In genomic region chr19:9539201-9539600, GRCh38 we compare ENCODE assay signal across 9 cellular contexts. TPM values are rescaled to one million over a fixed set of nuclear protein-coding genes. Genes with fewer than 3 reads are reported as not detected.
DNase-seq lines count a peak whose midpoint lies in the region; ATAC-seq, FAIRE-seq and TF ChIP-seq lines count a peak whose summit lies in the region.
"Not testable (repeated sequence)": the region's sequence is repeated elsewhere in the genome, so short reads cannot be mapped to it uniquely, and the experiment has no call there.
"Had no signal": no experiment of that assay in that cellular context is flagged by ENCODE, and none has a peak within 500 bp of the region (broad histone marks: within the 10 kb centered on the region; RNA-seq: fewer than 3 reads in every experiment).

No MANE protein-coding gene starts in this region.

- not testable (repeated sequence) for H3K23ac ChIP-seq in H1 (ENCODE audit: insufficient read length)

- H3K36me3 ChIP-seq in ACC112 (ENCODE audit: insufficient read depth, low read length) = peaks cover 21% of the 10 kb centered on the region
- peaks cover 13 to 27% (median 18%) of the 10 kb centered on the region in 4 experiments; a peak in 7 of 8 replicates for H3K36me3 ChIP-seq in H1 (ENCODE audit: control insufficient read depth in 2 of 4, insufficient read depth in 4 of 4, low read length in 3 of 4)
- peaks cover 20% of the 10 kb centered on the region for H3K36me3 ChIP-seq in iPS-18a (ENCODE audit: control insufficient read depth, low read depth, low read length)

- H4K20me1 ChIP-seq in H1 (replicated peaks in 1 of 2; ENCODE audit: control insufficient read depth in 1 of 2, insufficient read depth in 2 of 2, low read length in 2 of 2) = not testable (repeated sequence)

- H2BK15ac ChIP-seq in H1 (ENCODE audit: low read length) = not testable (repeated sequence)

- peak overlapping the region; percentile 92 for H3K27ac ChIP-seq in ACC112 (ENCODE audit: low read depth, low read length)
- not testable (repeated sequence) for H3K27ac ChIP-seq in H1 (ENCODE audit: low read depth, low read length); iPS-18a (ENCODE audit: low read length)

- not testable (repeated sequence) for H3K9me3 ChIP-seq in T-helper 17 cell (ENCODE audit: control insufficient read depth, low read length, poor library complexity, severe bottlenecking); iPS-18a (ENCODE audit: control insufficient read depth, low read depth, low read length)
- peaks cover 18 to 22% of the 10 kb centered on the region in 2 experiments; a peak in 3 of 4 replicates for H3K9me3 ChIP-seq in H1 (ENCODE audit: insufficient read depth in 2 of 2, low read depth in 1 of 2, low read length in 1 of 2)

- POLR2A ChIA-PET in H1 (lab: Charles Lee; ENCODE audit: partially characterized antibody) = interaction anchor here (0.8 to 1.7 kb wide), 3 partner anchors 14 to 44 kb away, joined by 3 to 5 read pairs (median 4); no protein-coding TSS in a partner anchor

- H3K4me3 Mint-ChIP-seq in HFFc6 (peak overlapping the region; percentile 98), nephron progenitor cell (peak overlapping the region; percentile 94)
- H3K4me3 Mint-ChIP-seq in T-helper 17 cell = not testable (repeated sequence)
- H3K4me3 Mint-ChIP-seq in activated naive CD8-positive, alpha-beta T cell = peak overlapping the region; percentile 100
- peak overlapping the region; percentile 54 for H3K4me3 Mint-ChIP-seq in stimulated activated memory B cell treated with anti-CD40 and anti-IgM and Interleukin-4, amounts not matched to agents 10 μg/mL and 1 μg/mL and 100 μg/mL, for 72 hours

- not testable (repeated sequence) for H2BK5ac ChIP-seq in H1 (ENCODE audit: low read depth, low read length)

- H2AFZ ChIP-seq in ACC112 (ENCODE audit: low read length, unreplicated experiment) = peak overlapping the region; percentile 92
- H2AFZ ChIP-seq in H1 (ENCODE audit: low read length) = not testable (repeated sequence)

- H3K27ac Mint-ChIP-seq in HFFc6 (peak overlapping the region; percentile 100), T-helper 17 cell (peak overlapping the region; percentile 93)
- peak overlapping the region; percentile 99 for H3K27ac Mint-ChIP-seq in activated naive CD8-positive, alpha-beta T cell
- H3K27ac Mint-ChIP-seq in nephron progenitor cell = not testable (repeated sequence)
- H3K27ac Mint-ChIP-seq in stimulated activated memory B cell treated with anti-CD40 and anti-IgM and Interleukin-4, amounts not matched to agents 10 μg/mL and 1 μg/mL and 100 μg/mL, for 72 hours = peak overlapping the region; percentile 98

- peaks cover 17% of the 10 kb centered on the region for H3K4me1 Mint-ChIP-seq in HFFc6 (ENCODE audit: low read depth)
- H3K4me1 Mint-ChIP-seq in T-helper 17 cell, nephron progenitor cell: not testable (repeated sequence)
- H3K4me1 Mint-ChIP-seq in activated naive CD8-positive, alpha-beta T cell (ENCODE audit: low read depth) = peaks cover 22% of the 10 kb centered on the region
- peaks cover 19% of the 10 kb centered on the region for H3K4me1 Mint-ChIP-seq in stimulated activated memory B cell treated with anti-CD40 and anti-IgM and Interleukin-4, amounts not matched to agents 10 μg/mL and 1 μg/mL and 100 μg/mL, for 72 hours

- not testable (repeated sequence) for H3K27me3 ChIP-seq in ACC112 (ENCODE audit: insufficient read depth, low read length); H1 (replicated peaks in 1 of 4; ENCODE audit: control insufficient read depth in 3 of 4, extremely low read depth in 1 of 4, insufficient read depth in 3 of 4, low read length in 3 of 4); iPS-18a (ENCODE audit: control insufficient read depth, insufficient read depth, low read length)

- H2AK5ac ChIP-seq in H1 (ENCODE audit: low read depth, low read length) = not testable (repeated sequence)

- H3K4ac ChIP-seq in H1 (replicated peaks; ENCODE audit: insufficient read length, low read depth, low read length) = not testable (repeated sequence)

- TF ChIP-seq CTCF in HFFc6 (IDR thresholded peaks at IDR 0.05); H1 (IDR thresholded peaks at IDR 0.05; ENCODE audit: control extremely low read depth in 1 of 3, insufficient read depth in 1 of 3, low read depth in 1 of 3, low read length in 3 of 3); nephron progenitor cell (IDR thresholded peaks at IDR 0.05): not testable (repeated sequence)

- not testable (repeated sequence) for H2BK12ac ChIP-seq in H1 (ENCODE audit: low read depth, low read length)

- H3K36me3 Mint-ChIP-seq in HFFc6 (ENCODE audit: low read depth) (peaks cover 56% of the 10 kb centered on the region), nephron progenitor cell (ENCODE audit: low read depth) (peaks cover 61% of the 10 kb centered on the region)
- H3K36me3 Mint-ChIP-seq in T-helper 17 cell (ENCODE audit: low read depth) = not testable (repeated sequence)
- H3K36me3 Mint-ChIP-seq in activated naive CD8-positive, alpha-beta T cell = peaks cover 27% of the 10 kb centered on the region
- peaks cover 42% of the 10 kb centered on the region for H3K36me3 Mint-ChIP-seq in stimulated activated memory B cell treated with anti-CD40 and anti-IgM and Interleukin-4, amounts not matched to agents 10 μg/mL and 1 μg/mL and 100 μg/mL, for 72 hours

- H4K8ac ChIP-seq in H1 (ENCODE audit: extremely low read depth, insufficient read depth, low read length) = not testable (repeated sequence)

- H3K79me2 ChIP-seq in ACC112 (ENCODE audit: control insufficient read depth, insufficient read depth, low read length, unreplicated experiment) (peaks cover 25% of the 10 kb centered on the region), H1 (ENCODE audit: control insufficient read depth in 1 of 2, insufficient read depth in 2 of 2, low read length in 2 of 2) (peaks cover 4 to 27% of the 10 kb centered on the region in 2 experiments; a peak in 3 of 4 replicates)

- H3K27me3 Mint-ChIP-seq in HFFc6 (ENCODE audit: insufficient read depth); T-helper 17 cell; activated naive CD8-positive, alpha-beta T cell; nephron progenitor cell (ENCODE audit: low read depth, poor library complexity); stimulated activated memory B cell treated with anti-CD40 and anti-IgM and Interleukin-4, amounts not matched to agents 10 μg/mL and 1 μg/mL and 100 μg/mL, for 72 hours: not testable (repeated sequence)

- not testable (repeated sequence) for H3K18ac ChIP-seq in H1 (ENCODE audit: extremely low read depth, low read length)

- H3K9ac ChIP-seq in H1 (replicated peaks in 1 of 4; ENCODE audit: extremely low read depth in 1 of 4, low read depth in 3 of 4, low read length in 3 of 4) = not testable (repeated sequence)
- H3K9ac ChIP-seq in iPS-18a (ENCODE audit: low read length) = peak overlapping the region; percentile 97

- ATAC-seq in T-helper 17 cell; stimulated activated memory B cell treated with anti-CD40 and anti-IgM and Interleukin-4, amounts not matched to agents 10 μg/mL and 1 μg/mL and 100 μg/mL, for 72 hours: not testable (repeated sequence)

- H3K4me3 ChIP-seq in ACC112 (ENCODE audit: low read depth, low read length) = peak overlapping the region; percentile 83
- H3K4me3 ChIP-seq in H1 (ENCODE audit: extremely low read depth in 1 of 4, insufficient read depth in 2 of 4, low read depth in 3 of 4, low read length in 4 of 4) = peak overlapping the region; percentile 83 to 98 (median 96); a peak in 7 of 8 replicates
- peak overlapping the region; percentile 99 for H3K4me3 ChIP-seq in iPS-18a (ENCODE audit: low read length)

- TF ChIP-seq RAD21 in H1 (IDR thresholded peaks at IDR 0.05 in 1 of 2, conservative IDR thresholded peaks at IDR 0.05 in 1 of 2; ENCODE audit: low read depth in 2 of 2, low read length in 2 of 2) = not testable (repeated sequence)

- H3K9me3 Mint-ChIP-seq in HFFc6 (peaks cover 66% of the 10 kb centered on the region), nephron progenitor cell (peaks cover 78% of the 10 kb centered on the region)
- not testable (repeated sequence) for H3K9me3 Mint-ChIP-seq in activated naive CD8-positive, alpha-beta T cell (ENCODE audit: low read depth)
- H3K9me3 Mint-ChIP-seq in stimulated activated memory B cell treated with anti-CD40 and anti-IgM and Interleukin-4, amounts not matched to agents 10 μg/mL and 1 μg/mL and 100 μg/mL, for 72 hours = peaks cover 17% of the 10 kb centered on the region

- H3K14ac ChIP-seq in H1 (ENCODE audit: insufficient read length) = not testable (repeated sequence)

- WGBS in H1 (ENCODE audit: extremely low coverage in 1 of 2, insufficient coverage in 1 of 2, insufficient read length in 1 of 2, insufficient replicate concordance in 2 of 2, low coverage in 1 of 2, low lambda C conversion rate in 2 of 2, missing lambda C conversion rate in 1 of 2), 2 experiments = 88% methylated on average over 6 of the region's 6 CpGs; no CpG with 5 or more reads in 1 of the 2 experiments

- H3K56ac ChIP-seq in H1 (replicated peaks; ENCODE audit: insufficient read length, low read depth, low read length) = not testable (repeated sequence)

- FAIRE-seq in H1 (lab: Jason Lieb, UNC) = not testable (repeated sequence)

- TF ChIP-seq EP300 in H1 (IDR thresholded peaks at IDR 0.05; ENCODE audit: borderline replicate concordance in 1 of 2, low read depth in 2 of 2, low read length in 2 of 2) = not testable (repeated sequence)

- H3K79me1 ChIP-seq in H1 (ENCODE audit: low read depth, low read length) = not testable (repeated sequence)

- not testable (repeated sequence) for H2BK20ac ChIP-seq in H1 (ENCODE audit: low read length)

- H3K4me2 ChIP-seq in H1 (ENCODE audit: insufficient read depth in 1 of 2, low read depth in 2 of 2, low read length in 2 of 2) = peak overlapping the region; percentile 56 to 74

- CTCF ChIA-PET in H1 (lab: Charles Lee; ENCODE audit: partially characterized antibody) = interaction anchor here (1.0 kb wide), 1 partner anchor 20 kb away, joined by 3 read pairs; no protein-coding TSS in a partner anchor

- not testable (repeated sequence) for DNase-seq in HFFc6; T-helper 17 cell; H1 (ENCODE audit: low read depth in 1 of 2, low spot score in 2 of 2); nephron progenitor cell

- not testable (repeated sequence) for H3K23me2 ChIP-seq in H1 (ENCODE audit: low read depth, low read length)

- not testable (repeated sequence) for H3K4me1 ChIP-seq in ACC112 (ENCODE audit: control insufficient read depth, insufficient read depth, low read length, unreplicated experiment); H1 (replicated peaks in 1 of 4; ENCODE audit: control insufficient read depth in 3 of 4, insufficient read depth in 4 of 4, low read length in 3 of 4); iPS-18a (ENCODE audit: control insufficient read depth, low read depth, low read length)

- H2BK120ac ChIP-seq in H1 (replicated peaks; ENCODE audit: low read depth, low read length) = not testable (repeated sequence)

- H4K91ac ChIP-seq in H1 (replicated peaks; ENCODE audit: insufficient read length, low read length) = not testable (repeated sequence)

- H4K5ac ChIP-seq in H1 (ENCODE audit: insufficient read length, low read depth, low read length) = not testable (repeated sequence)

- not testable (repeated sequence) for TF ChIP-seq POLR2A in H1 (IDR thresholded peaks at IDR 0.05; ENCODE audit: control extremely low read depth in 1 of 2, low read depth in 2 of 2, low read length in 2 of 2)

RNA-seq across cellular contexts. Expression of gene ZNF426, which starts 0.8 kb away (rescaled TPM):
- 10 to 100 TPM; 12.7 to 15.7 (median 15.0) TPM for total RNA-seq in HFFc6 (2021; fragmentation: NEBNext Ultra II Directional; extraction: Animal tissue kit (Norgen Biotek cat#: 25700))
- total RNA-seq in T-helper 17 cell = 10 to 100 TPM in 1 of 2 donors, 1 to 10 TPM in 1; 9.6 to 10.2 TPM
- total RNA-seq in H1 (2021; fragmentation: NEBNext Ultra II Directional; extraction: Animal tissue kit (Norgen Biotek cat#: 25700)) = 27.9 and 30.9 TPM in 2 replicates
- 2.9 and 3.6 TPM in 2 replicates for polyA plus RNA-seq in H1 (2011; rRNA removed)
- polyA plus RNA-seq in H1 (2011; cell fraction: cytosol; rRNA removed) = 4.7 TPM
- polyA plus RNA-seq in H1 (2011; cell fraction: nucleus; rRNA removed) = 4.9 TPM
- polyA plus RNA-seq in H1 (2012, experiment 1 of 2) = 6.2 to 11.2 TPM (median 9.6 TPM) in 4 replicates
- polyA plus RNA-seq in H1 (2012, experiment 2 of 2) = 1.2 TPM
- polyA plus RNA-seq in H1 (2013, experiment 1 of 2) = 10.1 TPM
- polyA plus RNA-seq in H1 (2013, experiment 2 of 2) = 9.6 TPM
- polyA minus RNA-seq in H1 (2011; rRNA and poly(A)+ RNA removed) = 42.7 and 51.1 TPM in 2 replicates
- 12.8 TPM for polyA minus RNA-seq in H1 (2011; cell fraction: cytosol; rRNA and poly(A)+ RNA removed)
- polyA minus RNA-seq in H1 (2011; cell fraction: nucleus; rRNA and poly(A)+ RNA removed) = 38.8 TPM

RNA-seq across cellular contexts. Expression of gene ZNF560, which starts 40.8 kb away (rescaled TPM):
- under 1 TPM in 5 of 6 experiments, not detected in 1; 0.07 to 0.28 (median 0.14) TPM for total RNA-seq in HFFc6 (2021; fragmentation: NEBNext Ultra II Directional; extraction: Animal tissue kit (Norgen Biotek cat#: 25700))
- total RNA-seq in T-helper 17 cell = not detected
- not detected in 2 replicates for total RNA-seq in H1 (2021; fragmentation: NEBNext Ultra II Directional; extraction: Animal tissue kit (Norgen Biotek cat#: 25700))
- polyA plus RNA-seq in H1 (2011; rRNA removed) = 0.02 TPM in 1 of 2 replicates, not detected in the other
- not detected for polyA plus RNA-seq in H1 (2011; cell fraction: cytosol; rRNA removed)
- not detected for polyA plus RNA-seq in H1 (2011; cell fraction: nucleus; rRNA removed)
- polyA plus RNA-seq in H1 (2012, experiment 1 of 2) = not detected in 4 replicates
- polyA plus RNA-seq in H1 (2012, experiment 2 of 2) = not detected
- 0.20 TPM for polyA plus RNA-seq in H1 (2013, experiment 1 of 2)
- polyA plus RNA-seq in H1 (2013, experiment 2 of 2) = 0.26 TPM
- polyA minus RNA-seq in H1 (2011; rRNA and poly(A)+ RNA removed) = not detected in 2 replicates
- not detected for polyA minus RNA-seq in H1 (2011; cell fraction: cytosol; rRNA and poly(A)+ RNA removed)
- polyA minus RNA-seq in H1 (2011; cell fraction: nucleus; rRNA and poly(A)+ RNA removed) = not detected
- total RNA-seq: NCI-H460 had no signal

RNA-seq across cellular contexts. Expression of gene ZNF121, which starts 45.1 kb away (rescaled TPM):
- total RNA-seq in HFFc6 (2021; fragmentation: NEBNext Ultra II Directional; extraction: Animal tissue kit (Norgen Biotek cat#: 25700)) = 10 to 100 TPM; 20.9 to 30.9 (median 23.9) TPM
- total RNA-seq in T-helper 17 cell = 10 to 100 TPM; 32.9 to 36.6 TPM
- 194 and 220 TPM in 2 replicates for total RNA-seq in H1 (2021; fragmentation: NEBNext Ultra II Directional; extraction: Animal tissue kit (Norgen Biotek cat#: 25700))
- polyA plus RNA-seq in H1 (2011; rRNA removed) = 13.6 and 22.2 TPM in 2 replicates
- polyA plus RNA-seq in H1 (2011; cell fraction: cytosol; rRNA removed) = 23.1 TPM
- polyA plus RNA-seq in H1 (2011; cell fraction: nucleus; rRNA removed) = 16.1 TPM
- 43.4 to 75.9 TPM (median 52.0 TPM) in 4 replicates for polyA plus RNA-seq in H1 (2012, experiment 1 of 2)
- polyA plus RNA-seq in H1 (2012, experiment 2 of 2) = 3.5 TPM
- 107 TPM for polyA plus RNA-seq in H1 (2013, experiment 1 of 2)
- polyA plus RNA-seq in H1 (2013, experiment 2 of 2) = 103 TPM
- 119 and 170 TPM in 2 replicates for polyA minus RNA-seq in H1 (2011; rRNA and poly(A)+ RNA removed)
- 108 TPM for polyA minus RNA-seq in H1 (2011; cell fraction: cytosol; rRNA and poly(A)+ RNA removed)
- polyA minus RNA-seq in H1 (2011; cell fraction: nucleus; rRNA and poly(A)+ RNA removed) = 75.8 TPM
